17 cellular contexts compared by ENCODE assay signal in genomic region chr15:44832068-44832467, GRCh38.
DNase-seq lines count a peak whose midpoint lies in the region; ATAC-seq and TF ChIP-seq lines count a peak whose summit lies in the region.
"Had no signal": no experiment of that assay in that cellular context is flagged by ENCODE, and none has a peak within 500 bp of the region (broad histone marks: within the 10 kb centered on the region; RNA-seq: fewer than 3 reads in every experiment).

No MANE protein-coding gene starts in this region.

- 64% methylated on average over 4 of the region's 4 CpGs for WGBS in right cardiac atrium

- no peak overlapping the region for H3K27ac ChIP-seq in right cardiac atrium (ENCODE audit: low read length)
- H3K27ac ChIP-seq: 22Rv1 had no signal

- no peaks in the 10 kb centered on the region for H3K27me3 ChIP-seq in right cardiac atrium (ENCODE audit: control insufficient read depth, insufficient read depth)
- H3K27me3 ChIP-seq: BLaER1 had no signal

- DNase-seq in T-helper 1 cell (no peak), endothelial cell (ENCODE audit: low spot score) (no peak), right cardiac atrium (no peak), KG1 (lab: John Stamatoyannopoulos, UW) (no peak)
- no peak for DNase-seq in activated naive CD8-positive, alpha-beta T cell treated with anti-CD3 and anti-CD28 coated beads, Interleukin-2, amount 10 ng/mL, durations not matched to agents 7 days and 5 days
- DNase-seq in activated naive CD8-positive, alpha-beta T cell treated with anti-CD3 and anti-CD28 coated beads for 36 hours = no peak
- DNase-seq: AML-193; CD8-positive, alpha-beta memory T cell; DMS 273 treated with DMSO at 0.1 percent for 48 hours; EL; H7; IMR-90 had no signal

- no peaks in the 10 kb centered on the region for H3K9me3 Mint-ChIP-seq in T-helper 1 cell treated with Interleukin-12 subunit alpha and Interleukin-12 subunit beta and Interleukin-4 antibody, amounts not matched to agents 30 μg/mL and 1 μg/mL, for 36 hours
- peaks cover 4% of the 10 kb centered on the region for H3K9me3 Mint-ChIP-seq in activated naive CD8-positive, alpha-beta T cell treated with anti-CD3 and anti-CD28 coated beads, Interleukin-2, amount 10 ng/mL, durations not matched to agents 7 days and 5 days
- H3K9me3 Mint-ChIP-seq in activated naive CD8-positive, alpha-beta T cell treated with anti-CD3 and anti-CD28 coated beads for 36 hours = peaks cover 2% of the 10 kb centered on the region
- H3K9me3 Mint-ChIP-seq in endothelial cell (ENCODE audit: unreplicated experiment) = no peaks in the 10 kb centered on the region
- H3K9me3 Mint-ChIP-seq: CD8-positive, alpha-beta memory T cell; GM23338 had no signal

- ATAC-seq in activated naive CD8-positive, alpha-beta T cell treated with anti-CD3 and anti-CD28 coated beads, Interleukin-2, amount 10 ng/mL, durations not matched to agents 7 days and 5 days (ENCODE audit: low read depth) = no peak
- no peak for ATAC-seq in right cardiac atrium
- no peak for ATAC-seq in HG03139 (IDR thresholded peaks at IDR 0.05; ENCODE audit: unreplicated experiment)
- ATAC-seq: GM23338 had no signal

- H3K4me1 ChIP-seq in right cardiac atrium (ENCODE audit: control insufficient read depth, insufficient read depth, low read length) = no peaks in the 10 kb centered on the region

- H3K9me3 ChIP-seq in right cardiac atrium (ENCODE audit: control insufficient read depth, low read length) = no peaks in the 10 kb centered on the region
- H3K9me3 ChIP-seq: BLaER1 had no signal

- TF ChIP-seq CTCF in endothelial cell (IDR thresholded peaks at IDR 0.05; ENCODE audit: unreplicated experiment) = no peak

- H3K27ac Mint-ChIP-seq in T-helper 1 cell treated with Interleukin-12 subunit alpha and Interleukin-12 subunit beta and Interleukin-4 antibody, amounts not matched to agents 30 μg/mL and 1 μg/mL, for 36 hours = peak overlapping the region; percentile 17
- peak overlapping the region; percentile 60 for H3K27ac Mint-ChIP-seq in activated naive CD8-positive, alpha-beta T cell treated with anti-CD3 and anti-CD28 coated beads, Interleukin-2, amount 10 ng/mL, durations not matched to agents 7 days and 5 days
- no peak overlapping the region for H3K27ac Mint-ChIP-seq in activated naive CD8-positive, alpha-beta T cell treated with anti-CD3 and anti-CD28 coated beads for 36 hours
- H3K27ac Mint-ChIP-seq in endothelial cell (ENCODE audit: unreplicated experiment) = peak overlapping the region; percentile 37
- H3K27ac Mint-ChIP-seq: GM23338 had no signal

- H3K4me1 Mint-ChIP-seq in T-helper 1 cell treated with Interleukin-12 subunit alpha and Interleukin-12 subunit beta and Interleukin-4 antibody, amounts not matched to agents 30 μg/mL and 1 μg/mL, for 36 hours (ENCODE audit: low read depth) = peaks cover 5% of the 10 kb centered on the region
- peaks cover 11% of the 10 kb centered on the region for H3K4me1 Mint-ChIP-seq in activated naive CD8-positive, alpha-beta T cell treated with anti-CD3 and anti-CD28 coated beads, Interleukin-2, amount 10 ng/mL, durations not matched to agents 7 days and 5 days
- H3K4me1 Mint-ChIP-seq in activated naive CD8-positive, alpha-beta T cell treated with anti-CD3 and anti-CD28 coated beads for 36 hours = peaks cover 10% of the 10 kb centered on the region
- H3K4me1 Mint-ChIP-seq in endothelial cell (ENCODE audit: unreplicated experiment) = peaks cover 26% of the 10 kb centered on the region

- no peaks in the 10 kb centered on the region for H3K36me3 Mint-ChIP-seq in T-helper 1 cell treated with Interleukin-12 subunit alpha and Interleukin-12 subunit beta and Interleukin-4 antibody, amounts not matched to agents 30 μg/mL and 1 μg/mL, for 36 hours (ENCODE audit: low read depth)
- peaks cover 2% of the 10 kb centered on the region for H3K36me3 Mint-ChIP-seq in activated naive CD8-positive, alpha-beta T cell treated with anti-CD3 and anti-CD28 coated beads, Interleukin-2, amount 10 ng/mL, durations not matched to agents 7 days and 5 days
- H3K36me3 Mint-ChIP-seq in activated naive CD8-positive, alpha-beta T cell treated with anti-CD3 and anti-CD28 coated beads for 36 hours = no peaks in the 10 kb centered on the region
- H3K36me3 Mint-ChIP-seq in endothelial cell (ENCODE audit: low read depth, unreplicated experiment) = no peaks in the 10 kb centered on the region
- H3K36me3 Mint-ChIP-seq: CD8-positive, alpha-beta memory T cell had no signal

- no peak overlapping the region for H3K4me3 Mint-ChIP-seq in T-helper 1 cell treated with Interleukin-12 subunit alpha and Interleukin-12 subunit beta and Interleukin-4 antibody, amounts not matched to agents 30 μg/mL and 1 μg/mL, for 36 hours
- H3K4me3 Mint-ChIP-seq in activated naive CD8-positive, alpha-beta T cell treated with anti-CD3 and anti-CD28 coated beads, Interleukin-2, amount 10 ng/mL, durations not matched to agents 7 days and 5 days = no peak overlapping the region
- H3K4me3 Mint-ChIP-seq in activated naive CD8-positive, alpha-beta T cell treated with anti-CD3 and anti-CD28 coated beads for 36 hours = no peak overlapping the region
- H3K4me3 Mint-ChIP-seq in endothelial cell (ENCODE audit: unreplicated experiment) = no peak overlapping the region
- H3K4me3 Mint-ChIP-seq: CD8-positive, alpha-beta memory T cell; GM23338 had no signal

- no peaks in the 10 kb centered on the region for H3K27me3 Mint-ChIP-seq in T-helper 1 cell treated with Interleukin-12 subunit alpha and Interleukin-12 subunit beta and Interleukin-4 antibody, amounts not matched to agents 30 μg/mL and 1 μg/mL, for 36 hours (ENCODE audit: low read depth)
- H3K27me3 Mint-ChIP-seq in activated naive CD8-positive, alpha-beta T cell treated with anti-CD3 and anti-CD28 coated beads, Interleukin-2, amount 10 ng/mL, durations not matched to agents 7 days and 5 days = peaks cover 2% of the 10 kb centered on the region
- H3K27me3 Mint-ChIP-seq in activated naive CD8-positive, alpha-beta T cell treated with anti-CD3 and anti-CD28 coated beads for 36 hours = no peaks in the 10 kb centered on the region
- no peaks in the 10 kb centered on the region for H3K27me3 Mint-ChIP-seq in endothelial cell (ENCODE audit: unreplicated experiment)
- H3K27me3 Mint-ChIP-seq: CD8-positive, alpha-beta memory T cell had no signal

- POLR2A ChIA-PET in activated naive CD8-positive, alpha-beta T cell treated with anti-CD3 and anti-CD28 coated beads, Interleukin-2, amount 10 ng/mL, durations not matched to agents 7 days and 5 days (lab: Charles Lee) = no interaction called here

- H3K4me3 ChIP-seq in right cardiac atrium (ENCODE audit: low read length) = no peak overlapping the region
- H3K4me3 ChIP-seq: BLaER1, GM23338 had no signal

- intact Hi-C loops in right cardiac atrium (cut with DNase I) = no loop called here
